ENCODE assay signal across 32 cellular contexts in the genomic region with DNA sequence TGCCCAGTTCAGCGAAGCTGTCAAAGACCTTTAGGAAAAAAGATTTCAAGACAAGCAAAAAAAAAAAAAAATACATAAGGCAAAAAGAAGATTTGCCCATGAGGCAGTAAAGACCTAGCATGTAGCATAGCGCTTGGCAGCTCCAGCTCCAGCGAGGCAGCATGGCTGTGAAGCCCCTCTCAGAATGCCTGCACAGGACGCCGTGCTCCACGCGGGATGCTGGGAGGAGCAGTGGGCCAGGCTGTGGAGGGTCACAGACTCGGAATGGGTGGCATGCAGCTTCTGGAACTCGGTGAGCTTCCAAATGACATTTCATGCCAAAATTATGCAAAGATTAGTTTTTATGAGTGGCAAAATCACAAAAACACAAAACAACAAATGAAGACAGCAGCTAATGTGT.
"Had no signal": no experiment of that assay in that cellular context is flagged by ENCODE, and none has a peak within 500 bp of the region (broad histone marks: within the 10 kb centered on the region; RNA-seq: fewer than 3 reads in every experiment).

No MANE protein-coding gene starts in this region.

- H3K27ac ChIP-seq: adrenal gland, ascending aorta, body of pancreas, brain microvascular endothelial cell, breast epithelium, cardiac muscle cell had no signal

- FAIRE-seq: astrocyte, bronchial epithelial cell had no signal

- H3K36me3 ChIP-seq: adrenal gland, ascending aorta, brain microvascular endothelial cell, breast epithelium, cardiac muscle cell had no signal

- H3K9me3 ChIP-seq: adrenal gland, ascending aorta, body of pancreas, breast epithelium had no signal

- H3K4me1 ChIP-seq: adrenal gland, ascending aorta, body of pancreas, breast epithelium had no signal

- H3K4me3 ChIP-seq: adrenal gland, ascending aorta, body of pancreas, breast epithelium, cardiac muscle cell had no signal

- DNase-seq: activated effector memory CD4-positive, alpha-beta T cell treated with anti-CD3 and anti-CD28 coated beads, Interleukin-2, amount 50 U/mL, for 16 hours; activated effector memory CD4-positive, alpha-beta T cell treated with Interleukin-2 at 50 U/mL for 16 hours; activated gamma-delta T cell; activated gamma-delta T cell treated with Interleukin-2 at 50 U/mL for 16 hours; activated naive CD4-positive, alpha-beta T cell; activated naive CD4-positive, alpha-beta T cell treated with anti-CD3 and anti-CD28 coated beads for 36 hours; activated naive CD4-positive, alpha-beta T cell treated with anti-CD3 and anti-CD28 coated beads, Interleukin-2, amount 10 ng/mL, durations not matched to agents 7 days and 5 days; activated naive CD4-positive, alpha-beta T cell treated with anti-CD3 and anti-CD28 coated beads, Interleukin-2, amount 50 U/mL, for 16 hours; activated naive CD4-positive, alpha-beta T cell treated with Interleukin-2 at 50 U/mL for 16 hours; activated naive CD8-positive, alpha-beta T cell treated with anti-CD3 and anti-CD28 coated beads for 36 hours; activated naive CD8-positive, alpha-beta T cell treated with anti-CD3 and anti-CD28 coated beads, Interleukin-2, amount 10 ng/mL, durations not matched to agents 7 days and 5 days; activated naive CD8-positive, alpha-beta T cell treated with anti-CD3 and anti-CD28 coated beads, Interleukin-2, amount 50 U/mL, for 24 hours; activated T-cell treated with anti-CD3 and anti-CD28 coated beads, Interleukin-2, amount 50 U/mL, for 1 hour; activated T-cell treated with anti-CD3 and anti-CD28 coated beads, Interleukin-2, amount 50 U/mL, for 24 hours; activated T-cell treated with anti-CD3 and anti-CD28 coated beads, Interleukin-2, amount 50 U/mL, for 4 hours; activated T-cell treated with anti-CD3 and anti-CD28 coated beads, Interleukin-2, amount 50 U/mL, for 48 hours; activated T-cell treated with anti-CD3 and anti-CD28 coated beads, Interleukin-2, amount 50 U/mL, for 72 hours; adrenal gland; amniotic stem cell; amygdala; anterior cingulate cortex; aorta; body of pancreas; brain microvascular endothelial cell; caudate nucleus; central memory CD4-positive, alpha-beta T cell; cerebellar nuclear complex had no signal

- H3K27me3 ChIP-seq: adrenal gland, ascending aorta, body of pancreas, brain microvascular endothelial cell, breast epithelium, cardiac muscle cell had no signal
